Comparison of ENCODE assay signal across 14 cellular contexts in the genomic region with DNA sequence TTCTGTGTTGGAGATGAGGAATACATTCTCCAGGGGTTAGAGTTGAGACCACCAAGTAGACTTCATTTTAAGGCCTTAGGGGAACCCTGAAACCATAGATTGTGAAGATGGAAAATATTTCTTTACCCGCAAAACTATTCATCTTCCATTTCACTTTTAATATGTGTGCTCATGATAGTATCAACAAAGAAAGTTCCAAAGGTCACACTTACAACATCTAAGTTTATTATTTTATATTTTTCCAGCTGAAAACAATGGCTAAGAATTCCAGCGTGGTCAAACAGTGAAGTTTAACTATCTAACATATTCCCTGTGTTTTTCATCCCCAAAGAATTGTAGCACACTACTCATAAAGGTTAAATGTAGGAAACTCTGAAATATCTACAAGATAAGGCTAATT.
"Had no signal": no experiment of that assay in that cellular context is flagged by ENCODE, and none has a peak within 500 bp of the region (broad histone marks: within the 10 kb centered on the region; RNA-seq: fewer than 3 reads in every experiment).

No MANE protein-coding gene starts in this region.

- H3K9me3 ChIP-seq: lower lobe of right lung, psoas muscle had no signal

- DNase-seq: activated CD4-positive, alpha-beta T cell treated with anti-CD3 and anti-CD28 coated beads for 36 hours; activated CD8-positive, alpha-beta T cell treated with anti-CD3 and anti-CD28 coated beads, Interleukin-2, amount 10 ng/mL, durations not matched to agents 7 days and 5 days; activated naive CD4-positive, alpha-beta T cell treated with Interleukin-2 at 50 U/mL for 16 hours; central memory CD4-positive, alpha-beta T cell; effector memory CD8-positive, alpha-beta T cell; hippocampal formation; lower lobe of right lung; naive thymus-derived CD8-positive, alpha-beta T cell; psoas muscle; stimulated activated CD4-positive, alpha-beta T cell treated with anti-CD3 and anti-CD28 coated beads, Interleukin-2, amount 100 ng/mL, for 48 hours; stimulated activated CD8-positive, alpha-beta memory T cell treated with anti-CD3 and anti-CD28 coated beads, Interleukin-4, amount 100 ng/mL, for 48 hours; T-cell; T1000; WERI-Rb-1 had no signal

- H3K4me3 ChIP-seq: lower lobe of right lung, psoas muscle had no signal

- H3K4me1 ChIP-seq: lower lobe of right lung, psoas muscle had no signal

- H3K27ac ChIP-seq: lower lobe of right lung, psoas muscle, WERI-Rb-1 had no signal

- ATAC-seq: activated CD4-positive, alpha-beta T cell treated with anti-CD3 and anti-CD28 coated beads for 36 hours; activated CD8-positive, alpha-beta T cell treated with anti-CD3 and anti-CD28 coated beads, Interleukin-2, amount 10 ng/mL, durations not matched to agents 7 days and 5 days; effector memory CD8-positive, alpha-beta T cell; naive thymus-derived CD8-positive, alpha-beta T cell; psoas muscle; T-cell had no signal

- H3K36me3 ChIP-seq: lower lobe of right lung, WERI-Rb-1 had no signal
